ENCODE assay signal across 16 cellular contexts in the genomic region with DNA sequence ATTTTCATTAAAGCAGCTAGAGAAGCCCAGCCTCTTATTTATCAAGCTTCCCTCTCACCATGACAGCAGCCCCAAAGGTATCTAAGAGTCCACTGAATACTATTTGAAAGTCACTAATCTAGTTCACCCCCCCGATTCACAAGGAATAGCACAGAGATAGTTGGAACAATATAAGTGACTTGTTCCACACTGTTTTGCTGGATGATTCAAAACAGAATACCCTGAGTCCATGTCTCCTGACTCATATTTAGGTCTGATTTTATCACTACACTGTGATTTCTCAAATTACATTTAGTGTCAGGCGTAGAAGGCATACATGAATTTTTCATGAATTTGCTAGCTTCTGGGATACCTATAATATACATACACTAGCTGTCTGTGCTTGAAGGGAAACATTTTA. TPM values are rescaled to one million over a fixed set of nuclear protein-coding genes. Genes with fewer than 3 reads are reported as not detected.
DNase-seq lines count a peak whose midpoint lies in the region; ATAC-seq and TF ChIP-seq lines count a peak whose summit lies in the region.
"Had no signal": no experiment of that assay in that cellular context is flagged by ENCODE, and none has a peak within 500 bp of the region (broad histone marks: within the 10 kb centered on the region; RNA-seq: fewer than 3 reads in every experiment).

No MANE protein-coding gene starts in this region.

- H3K4me2 ChIP-seq in IMR-90 (ENCODE audit: low read depth, low read length), result no peak overlapping the region
- H3K4me2 ChIP-seq: BLaER1 had no signal

- in situ Hi-C loops in IMR-90 (cut with MboI; ENCODE audit: low sequenced_read_pairs), result no loop called here

- no TSS peak for BruUV-seq in IMR-90 (replicated peaks; lab: Mats Ljungman, UMichigan)

- no peak overlapping the region for H2BK120ac ChIP-seq in IMR-90 (ENCODE audit: low read depth, low read length)

- no peak for TF ChIP-seq POLR2A in IMR-90 (IDR thresholded peaks at IDR 0.05; ENCODE audit: low read depth, low read length)

- H2AK5ac ChIP-seq in IMR-90 (ENCODE audit: low read depth, low read length), result no peak overlapping the region

- no peak overlapping the region for H2AFZ ChIP-seq in IMR-90 (replicated peaks; ENCODE audit: low read length, poor library complexity)

- H2BK20ac ChIP-seq in IMR-90 (ENCODE audit: low read depth, low read length), result no peak overlapping the region

- H4K5ac ChIP-seq in IMR-90 (ENCODE audit: low read depth, low read length), result no peak overlapping the region

- WGBS in IMR-90 (ENCODE audit: extremely low coverage in 2 of 2, insufficient read length in 1 of 2), 2 experiments, result no CpG with 5 or more reads among the region's 2 CpGs

- no peak overlapping the region for H4K91ac ChIP-seq in IMR-90 (ENCODE audit: insufficient read depth, low read depth, low read length)

- peaks cover 32% of the 10 kb centered on the region for H3K36me3 ChIP-seq in IMR-90 (ENCODE audit: control insufficient read depth, insufficient read depth, low read length)

- H3K79me1 ChIP-seq in IMR-90 (ENCODE audit: low read depth in 1 of 2, low read length in 2 of 2), result peaks cover 6 to 10% of the 10 kb centered on the region in 2 experiments

- ATAC-seq in IMR-90 (ENCODE audit: low read depth), result peak; percentile 65
- ATAC-seq in HG03025 (IDR thresholded peaks at IDR 0.05; ENCODE audit: low FRiP score, unreplicated experiment), result no peak
- ATAC-seq: upper lobe of right lung had no signal

- no peaks in the 10 kb centered on the region for H3K9me3 ChIP-seq in IMR-90 (ENCODE audit: control insufficient read depth, insufficient read depth, low read length)
- H3K9me3 ChIP-seq: BLaER1, upper lobe of right lung had no signal

- no peak overlapping the region for H3K56ac ChIP-seq in IMR-90 (ENCODE audit: extremely low read depth, insufficient read depth, low read length)

- no peak overlapping the region for H2BK15ac ChIP-seq in IMR-90 (ENCODE audit: low read depth, low read length)

- intact Hi-C loops in IMR-90 (cut with micrococcal nuclease), result loop anchor here (5.0 kb wide), 1 partner anchor 45 kb away; no protein-coding TSS in a partner anchor

- no peak overlapping the region for H3K14ac ChIP-seq in IMR-90 (replicated peaks; ENCODE audit: low read depth, low read length)

- POLR2A ChIA-PET in IMR-90 (lab: Charles Lee; ENCODE audit: unreplicated experiment), result no interaction called here

- H4K20me1 ChIP-seq in IMR-90 (ENCODE audit: insufficient read depth, low read length), result no peaks in the 10 kb centered on the region; the same call in 1 of the 2 replicates
- H4K20me1 ChIP-seq: BLaER1 had no signal

- no peak overlapping the region for H3K18ac ChIP-seq in IMR-90 (ENCODE audit: low read depth, low read length)

- no peak for TF ChIP-seq RAD21 in IMR-90 (IDR thresholded peaks at IDR 0.05; ENCODE audit: low read length)

- DNase-seq in GM03348 (ENCODE audit: low spot score) (peak; percentile 25), IMR-90 (peak; percentile 71), amniotic stem cell (lab: John Stamatoyannopoulos, UW) (peak; percentile 53), foreskin fibroblast (peak; percentile 61 to 62), DMS 273 treated with DMSO at 0.1 percent for 48 hours (lab: John Stamatoyannopoulos, UW) (no peak), amygdala (lab: John Stamatoyannopoulos, UW) (no peak), MV-4-11 (lab: John Stamatoyannopoulos, UW) (no peak)
- DNase-seq: activated CD4-positive, alpha-beta T cell treated with anti-CD3 and anti-CD28 coated beads, Interleukin-2, amount 50 U/mL, for 48 hours; activated effector memory CD4-positive, alpha-beta T cell treated with anti-CD3 and anti-CD28 coated beads, Interleukin-2, amount 50 U/mL, for 16 hours; hypothalamus; NCI-H1417 treated with DMSO at 0.1 percent for 48 hours; NCI-H2171; retina; upper lobe of right lung had no signal

- no peaks in the 10 kb centered on the region for H3K9me1 ChIP-seq in IMR-90 (ENCODE audit: insufficient read depth, low read length)

- H3K9ac ChIP-seq in IMR-90 (ENCODE audit: low read depth, low read length), result no peak overlapping the region
- H3K9ac ChIP-seq: BLaER1 had no signal

- H3K23ac ChIP-seq in IMR-90 (ENCODE audit: low read depth, low read length), result no peak overlapping the region

- dilution Hi-C loops in IMR-90 (cut with HindIII; ENCODE audit: low sequenced_read_pairs, unreplicated experiment), result no loop called here

- no peak overlapping the region for H3K4ac ChIP-seq in IMR-90 (ENCODE audit: low read depth, low read length)

- H3K4me3 ChIP-seq in IMR-90 (ENCODE audit: insufficient read depth, low read depth, low read length) (no peak overlapping the region), foreskin fibroblast (ENCODE audit: low read depth in 1 of 2, low read length in 2 of 2) (no peak overlapping the region)
- H3K4me3 ChIP-seq: BLaER1, upper lobe of right lung had no signal

- no peaks in the 10 kb centered on the region for H3K27me3 ChIP-seq in IMR-90 (ENCODE audit: control insufficient read depth, insufficient read depth, low read length)
- H3K27me3 ChIP-seq: BLaER1, upper lobe of right lung had no signal

- no peaks in the 10 kb centered on the region for H3K4me1 ChIP-seq in IMR-90 (ENCODE audit: control insufficient read depth, insufficient read depth, low read length)
- H3K4me1 ChIP-seq: BLaER1, upper lobe of right lung had no signal

- H2BK5ac ChIP-seq in IMR-90 (ENCODE audit: low read depth, low read length, poor library complexity, severe bottlenecking), result no peak overlapping the region

- CTCF ChIA-PET in IMR-90 (lab: Yijun Ruan, JAX), result interaction anchor here (0.7 kb wide), 1 partner anchor 755 kb away, joined by 4 read pairs; no protein-coding TSS in a partner anchor

- no peak for TF ChIP-seq CTCF in IMR-90 (conservative IDR thresholded peaks at IDR 0.05; ENCODE audit: low read depth, low read length)
- TF ChIP-seq CTCF in foreskin fibroblast (IDR thresholded peaks at IDR 0.05; ENCODE audit: low read depth, low read length), result no peak

- no peak overlapping the region for H3K27ac ChIP-seq in IMR-90 (ENCODE audit: insufficient read depth, low read length)
- H3K27ac ChIP-seq: BLaER1, upper lobe of right lung had no signal

- no peak overlapping the region for H4K8ac ChIP-seq in IMR-90 (ENCODE audit: low read depth in 2 of 2, low read length in 2 of 2)

- H2AK9ac ChIP-seq in IMR-90 (replicated peaks; ENCODE audit: low read depth, low read length, poor library complexity), result no peak overlapping the region

TF ChIP-seq in IMR-90, 13 proteins besides CTCF, POLR2A, EP300 and RAD21:
- no peak for TF ChIP-seq MAFK (IDR thresholded peaks at IDR 0.05; ENCODE audit: low read depth, low read length)
- TF ChIP-seq FOS (IDR thresholded peaks at IDR 0.05; ENCODE audit: low read depth, low read length), result no peak
- TF ChIP-seq ELK1 (IDR thresholded peaks at IDR 0.05; ENCODE audit: borderline replicate concordance, low read depth, low read length), result no peak
- TF ChIP-seq CHD1 (IDR thresholded peaks at IDR 0.05; ENCODE audit: low read depth, low read length), result no peak
- TF ChIP-seq CEBPB (IDR thresholded peaks at IDR 0.05; ENCODE audit: low read depth, low read length), result no peak
- TF ChIP-seq BHLHE40 (IDR thresholded peaks at IDR 0.05; ENCODE audit: low read depth, low read length), result no peak
- TF ChIP-seq RFX5 (IDR thresholded peaks at IDR 0.05; ENCODE audit: low read depth, low read length), result no peak
- no peak for TF ChIP-seq RCOR1 (IDR thresholded peaks at IDR 0.05; ENCODE audit: insufficient replicate concordance, low read length)
- no peak for TF ChIP-seq MXI1 (IDR thresholded peaks at IDR 0.05; ENCODE audit: borderline replicate concordance, low read depth, low read length)
- TF ChIP-seq SMC3 (IDR thresholded peaks at IDR 0.05; ENCODE audit: low read depth, low read length), result no peak
- no peak for TF ChIP-seq MAZ (IDR thresholded peaks at IDR 0.05; ENCODE audit: borderline replicate concordance, low read depth, low read length)

RNA-seq across cellular contexts. Expression of gene EOGT, which starts 18.7 kb away (rescaled TPM):
- total RNA-seq in IMR-90 (2012; rRNA removed), result 35.6 and 41.2 TPM in 2 replicates
- polyA plus RNA-seq in IMR-90 (2012; rRNA removed), result 9.7 and 12.3 TPM in 2 replicates
- polyA plus RNA-seq in IMR-90 (2012; cell fraction: cytosol; rRNA removed), result 2.9 and 3.7 TPM in 2 replicates
- polyA plus RNA-seq in IMR-90 (2012; cell fraction: nucleus; rRNA removed; ENCODE audit: low replicate concordance), result 6.5 and 30.8 TPM in 2 replicates

RNA-seq across cellular contexts. Expression of gene TMF1, which starts 20.0 kb away (rescaled TPM):
- total RNA-seq in IMR-90 (2012; rRNA removed), result 39.1 and 57.5 TPM in 2 replicates
- polyA plus RNA-seq in IMR-90 (2012; rRNA removed), result 9.5 and 12.4 TPM in 2 replicates
- polyA plus RNA-seq in IMR-90 (2012; cell fraction: cytosol; rRNA removed), result 1.9 and 2.2 TPM in 2 replicates
- polyA plus RNA-seq in IMR-90 (2012; cell fraction: nucleus; rRNA removed; ENCODE audit: low replicate concordance), result 3.2 and 16.3 TPM in 2 replicates

RNA-seq across cellular contexts. Expression of gene UBA3, which starts 48.0 kb away (rescaled TPM):
- 64.3 and 77.2 TPM in 2 replicates for total RNA-seq in IMR-90 (2012; rRNA removed)
- 42.6 and 51.8 TPM in 2 replicates for polyA plus RNA-seq in IMR-90 (2012; rRNA removed)
- 9.2 and 15.1 TPM in 2 replicates for polyA plus RNA-seq in IMR-90 (2012; cell fraction: cytosol; rRNA removed)
- 11.2 and 75.3 TPM in 2 replicates for polyA plus RNA-seq in IMR-90 (2012; cell fraction: nucleus; rRNA removed; ENCODE audit: low replicate concordance)

RNA-seq across cellular contexts. Expression of gene ARL6IP5, which starts 52.6 kb away (rescaled TPM):
- total RNA-seq in IMR-90 (2012; rRNA removed), result 98.8 and 126 TPM in 2 replicates
- polyA plus RNA-seq in IMR-90 (2012; rRNA removed), result 68.7 and 76.4 TPM in 2 replicates
- 25.4 and 55.0 TPM in 2 replicates for polyA plus RNA-seq in IMR-90 (2012; cell fraction: cytosol; rRNA removed)
- polyA plus RNA-seq in IMR-90 (2012; cell fraction: nucleus; rRNA removed; ENCODE audit: low replicate concordance), result 14.4 and 22.8 TPM in 2 replicates

Comparison
In these comparisons a context has a peak if more than half of its experiments do, and no peak if none do; other contexts are left out.
1. DNase-seq: peak in GM03348 (single experiment), IMR-90 (single experiment), amniotic stem cell (single experiment) and foreskin fibroblast (2 of 2); none in DMS 273 treated with DMSO at 0.1 percent for 48 hours (single experiment), amygdala (0 of 56) and MV-4-11 (single experiment).